ENCODE assay signal across 12 cellular contexts in the genomic region with DNA sequence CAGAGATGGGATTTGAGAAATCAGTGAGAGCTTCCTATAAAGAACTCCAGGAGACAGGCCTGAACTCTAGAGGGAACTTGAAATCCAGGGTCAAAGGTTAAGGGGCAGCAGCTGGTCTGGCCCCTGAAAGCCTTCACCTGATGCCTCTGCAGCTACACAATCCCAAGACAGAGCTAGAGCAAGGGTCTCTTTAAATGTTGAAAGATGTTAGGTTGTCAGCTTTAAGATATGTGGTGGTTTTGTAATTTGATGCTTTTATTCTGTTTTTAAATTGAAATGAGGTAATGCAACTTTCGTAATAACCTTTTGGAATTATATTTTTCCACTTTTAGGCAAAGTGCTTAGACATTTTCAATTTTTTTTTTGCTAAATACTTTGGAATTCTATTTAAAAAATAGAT. TPM values are rescaled to one million over a fixed set of nuclear protein-coding genes. Genes with fewer than 3 reads are reported as not detected.
DNase-seq lines count a peak whose midpoint lies in the region; ATAC-seq and TF ChIP-seq lines count a peak whose summit lies in the region.
"Had no signal": no experiment of that assay in that cellular context is flagged by ENCODE, and none has a peak within 500 bp of the region (broad histone marks: within the 10 kb centered on the region; RNA-seq: fewer than 3 reads in every experiment).

No MANE protein-coding gene starts in this region.

- H3K4me3 Mint-ChIP-seq in activated T-cell treated with anti-CD3 and anti-CD28 coated beads, Interleukin-2, amount 50 U/mL, for 24 hours = peak overlapping the region; percentile 33
- no peak overlapping the region for H3K4me3 Mint-ChIP-seq in activated T-cell treated with anti-CD3 and anti-CD28 coated beads, Interleukin-2, amount 50 U/mL, for 4 hours
- H3K4me3 Mint-ChIP-seq in activated CD4-positive, alpha-beta memory T cell treated with anti-CD3 and anti-CD28 coated beads, Interleukin-2, amount 10 ng/mL, durations not matched to agents 7 days and 5 days = peak overlapping the region; percentile 38

- CTCF ChIA-PET in activated CD4-positive, alpha-beta memory T cell treated with anti-CD3 and anti-CD28 coated beads, Interleukin-2, amount 10 ng/mL, durations not matched to agents 7 days and 5 days (lab: Charles Lee) = interaction anchor here (5.5 kb wide), 1 partner anchor 13 kb away, joined by 36 read pairs; the partner anchor contains the start of gene SHROOM1

- H3K4me1 ChIP-seq in colonic mucosa (no peaks in the 10 kb centered on the region), upper lobe of left lung (peaks cover 15 to 29% (median 23%) of the 10 kb centered on the region in 4 donors)

- H3K36me3 ChIP-seq in colonic mucosa (no peaks in the 10 kb centered on the region), upper lobe of left lung (no peaks in the 10 kb centered on the region)
- H3K36me3 ChIP-seq: ovary had no signal

- POLR2A ChIA-PET in activated CD4-positive, alpha-beta memory T cell treated with anti-CD3 and anti-CD28 coated beads, Interleukin-2, amount 10 ng/mL, durations not matched to agents 7 days and 5 days (lab: Charles Lee) = no interaction called here

- no peaks in the 10 kb centered on the region for H3K9me3 ChIP-seq in colonic mucosa
- H3K9me3 ChIP-seq in upper lobe of left lung = no peaks in the 10 kb centered on the region
- H3K9me3 ChIP-seq: body of pancreas had no signal

- H3K4me1 Mint-ChIP-seq in activated T-cell treated with anti-CD3 and anti-CD28 coated beads, Interleukin-2, amount 50 U/mL, for 24 hours (ENCODE audit: low read depth) = peaks cover 19% of the 10 kb centered on the region
- peaks cover 20% of the 10 kb centered on the region for H3K4me1 Mint-ChIP-seq in activated T-cell treated with anti-CD3 and anti-CD28 coated beads, Interleukin-2, amount 50 U/mL, for 4 hours (ENCODE audit: low read depth)
- H3K4me1 Mint-ChIP-seq in activated CD4-positive, alpha-beta memory T cell treated with anti-CD3 and anti-CD28 coated beads, Interleukin-2, amount 10 ng/mL, durations not matched to agents 7 days and 5 days = peaks cover 22% of the 10 kb centered on the region

- no peak overlapping the region for H3K4me3 ChIP-seq in fibroblast of villous mesenchyme (ENCODE audit: low read depth, low read length)
- no peak overlapping the region for H3K4me3 ChIP-seq in colonic mucosa
- no peak overlapping the region for H3K4me3 ChIP-seq in upper lobe of left lung
- H3K4me3 ChIP-seq: body of pancreas, ovary had no signal

- WGBS in upper lobe of left lung, 2 donors = 93 to 97% methylated on average over 1 of the region's 1 CpG

- H3K9ac ChIP-seq in colonic mucosa (ENCODE audit: low read depth in 2 of 2, low read length in 2 of 2) = no peak overlapping the region

- H3K9me3 Mint-ChIP-seq in activated T-cell treated with anti-CD3 and anti-CD28 coated beads, Interleukin-2, amount 50 U/mL, for 24 hours = no peaks in the 10 kb centered on the region
- no peaks in the 10 kb centered on the region for H3K9me3 Mint-ChIP-seq in activated T-cell treated with anti-CD3 and anti-CD28 coated beads, Interleukin-2, amount 50 U/mL, for 4 hours
- H3K9me3 Mint-ChIP-seq in activated CD4-positive, alpha-beta memory T cell treated with anti-CD3 and anti-CD28 coated beads, Interleukin-2, amount 10 ng/mL, durations not matched to agents 7 days and 5 days = no peaks in the 10 kb centered on the region

- H3K27me3 Mint-ChIP-seq in activated T-cell treated with anti-CD3 and anti-CD28 coated beads, Interleukin-2, amount 50 U/mL, for 24 hours = peaks cover 51% of the 10 kb centered on the region
- H3K27me3 Mint-ChIP-seq in activated T-cell treated with anti-CD3 and anti-CD28 coated beads, Interleukin-2, amount 50 U/mL, for 4 hours (ENCODE audit: low read depth) = peaks cover 44% of the 10 kb centered on the region
- peaks cover 51% of the 10 kb centered on the region for H3K27me3 Mint-ChIP-seq in activated CD4-positive, alpha-beta memory T cell treated with anti-CD3 and anti-CD28 coated beads, Interleukin-2, amount 10 ng/mL, durations not matched to agents 7 days and 5 days

- TF ChIP-seq EP300 in upper lobe of left lung (IDR thresholded peaks at IDR 0.05) = no peak

- H3K36me3 Mint-ChIP-seq in activated T-cell treated with anti-CD3 and anti-CD28 coated beads, Interleukin-2, amount 50 U/mL, for 24 hours (ENCODE audit: low read depth) = no peaks in the 10 kb centered on the region
- H3K36me3 Mint-ChIP-seq in activated T-cell treated with anti-CD3 and anti-CD28 coated beads, Interleukin-2, amount 50 U/mL, for 4 hours (ENCODE audit: insufficient read depth) = no peaks in the 10 kb centered on the region
- H3K36me3 Mint-ChIP-seq in activated CD4-positive, alpha-beta memory T cell treated with anti-CD3 and anti-CD28 coated beads, Interleukin-2, amount 10 ng/mL, durations not matched to agents 7 days and 5 days (ENCODE audit: low read depth) = no peaks in the 10 kb centered on the region

- no peak for ATAC-seq in activated T-cell treated with anti-CD3 and anti-CD28 coated beads, Interleukin-2, amount 50 U/mL, for 4 hours
- ATAC-seq in upper lobe of left lung (ENCODE audit: low FRiP score in 2 of 2) (no peak), GM19328 (IDR thresholded peaks at IDR 0.05; ENCODE audit: unreplicated experiment) (no peak)
- ATAC-seq: body of pancreas had no signal

- intact Hi-C loops in colonic mucosa (cut with DNase I) = no loop called here

- H3K27ac ChIP-seq in substantia nigra (ENCODE audit: low read depth, low read length, poor library complexity, severe bottlenecking) (peak overlapping the region; percentile 94), colonic mucosa (no peak overlapping the region), upper lobe of left lung (no peak overlapping the region)
- H3K27ac ChIP-seq: body of pancreas, ovary had no signal

- TF ChIP-seq POLR2A in upper lobe of left lung (IDR thresholded peaks at IDR 0.05) = no peak

- no peak for DNase-seq in activated T-cell treated with anti-CD3 and anti-CD28 coated beads, Interleukin-2, amount 50 U/mL, for 24 hours
- DNase-seq in activated T-cell treated with anti-CD3 and anti-CD28 coated beads, Interleukin-2, amount 50 U/mL, for 4 hours = no peak
- DNase-seq in activated CD4-positive, alpha-beta memory T cell treated with anti-CD3 and anti-CD28 coated beads, Interleukin-2, amount 10 ng/mL, durations not matched to agents 7 days and 5 days = no peak
- DNase-seq in fibroblast of villous mesenchyme (ENCODE audit: low read depth) = peak; percentile 33
- DNase-seq in substantia nigra (lab: John Stamatoyannopoulos, UW) = no peak
- DNase-seq in colonic mucosa = no peak
- no peak for DNase-seq in upper lobe of left lung
- DNase-seq: body of pancreas, ovary had no signal

- no peak overlapping the region for H3K27ac Mint-ChIP-seq in activated T-cell treated with anti-CD3 and anti-CD28 coated beads, Interleukin-2, amount 50 U/mL, for 24 hours
- no peak overlapping the region for H3K27ac Mint-ChIP-seq in activated CD4-positive, alpha-beta memory T cell treated with anti-CD3 and anti-CD28 coated beads, Interleukin-2, amount 10 ng/mL, durations not matched to agents 7 days and 5 days

- TF ChIP-seq CTCF in fibroblast of villous mesenchyme (IDR thresholded peaks at IDR 0.05; ENCODE audit: insufficient read depth, low read depth, low read length) (no peak), colonic mucosa (IDR thresholded peaks at IDR 0.05) (no peak), upper lobe of left lung (IDR thresholded peaks at IDR 0.05) (no peak)

- H3K27me3 ChIP-seq in colonic mucosa = peaks cover 5% of the 10 kb centered on the region
- peaks cover 0 to 39% (median 15%) of the 10 kb centered on the region in 4 donors for H3K27me3 ChIP-seq in upper lobe of left lung
- H3K27me3 ChIP-seq: body of pancreas, ovary had no signal

RNA-seq across cellular contexts. Expression of gene SOWAHA, which starts 2.4 kb away (rescaled TPM):
- total RNA-seq in activated T-cell treated with anti-CD3 and anti-CD28 coated beads, Interleukin-2, amount 50 U/mL, for 4 hours = under 1 TPM in 1 of 3 donors, not detected in 2; 0.05 TPM
- total RNA-seq in activated CD4-positive, alpha-beta memory T cell treated with anti-CD3 and anti-CD28 coated beads, Interleukin-2, amount 10 ng/mL, durations not matched to agents 7 days and 5 days = not detected
- under 0.01 TPM in 2 replicates for total RNA-seq in fibroblast of villous mesenchyme
- 10 to 100 TPM; 12.4 to 30.7 TPM for total RNA-seq in colonic mucosa
- 1 to 10 TPM in 1 of 6 donors, under 1 TPM in 4, not detected in 1; 0.30 to 1.0 (median 0.55) TPM for total RNA-seq in upper lobe of left lung
- total RNA-seq: A673, lung microvascular endothelial cell had no signal

RNA-seq across cellular contexts. Expression of gene SHROOM1, which starts 15.0 kb away (rescaled TPM):
- total RNA-seq in activated T-cell treated with anti-CD3 and anti-CD28 coated beads, Interleukin-2, amount 50 U/mL, for 4 hours = 1 to 10 TPM in 1 of 3 donors, under 1 TPM in 2; 0.79 to 1.4 (median 0.83) TPM
- 1 to 10 TPM; 2.5 to 2.7 TPM for total RNA-seq in activated CD4-positive, alpha-beta memory T cell treated with anti-CD3 and anti-CD28 coated beads, Interleukin-2, amount 10 ng/mL, durations not matched to agents 7 days and 5 days
- total RNA-seq in fibroblast of villous mesenchyme = 6.1 and 6.5 TPM in 2 replicates
- 10 to 100 TPM; 36.9 to 64.1 TPM for total RNA-seq in colonic mucosa
- 10 to 100 TPM in 5 of 6 donors, 1 to 10 TPM in 1; 7.7 to 27.6 (median 20.0) TPM for total RNA-seq in upper lobe of left lung

RNA-seq across cellular contexts. Expression of gene SEPTIN8, which starts 38.4 kb away (rescaled TPM):
- total RNA-seq in activated T-cell treated with anti-CD3 and anti-CD28 coated beads, Interleukin-2, amount 50 U/mL, for 4 hours = 10 to 100 TPM; 12.8 to 18.2 (median 13.7) TPM
- 10 to 100 TPM; 29.7 to 31.8 TPM for total RNA-seq in activated CD4-positive, alpha-beta memory T cell treated with anti-CD3 and anti-CD28 coated beads, Interleukin-2, amount 10 ng/mL, durations not matched to agents 7 days and 5 days
- total RNA-seq in fibroblast of villous mesenchyme (43.5 and 51.4 TPM in 2 replicates), colonic mucosa (10 to 100 TPM; 57.6 to 84.2 TPM), upper lobe of left lung (10 to 100 TPM; 26.3 to 41.5 (median 31.5) TPM)

RNA-seq across cellular contexts. Expression of gene GDF9, which starts 50.8 kb away (rescaled TPM):
- total RNA-seq in activated T-cell treated with anti-CD3 and anti-CD28 coated beads, Interleukin-2, amount 50 U/mL, for 4 hours = under 1 TPM; 0.27 to 0.89 (median 0.32) TPM
- 1 to 10 TPM in 1 of 2 experiments, under 1 TPM in 1; 0.68 to 1.2 TPM for total RNA-seq in activated CD4-positive, alpha-beta memory T cell treated with anti-CD3 and anti-CD28 coated beads, Interleukin-2, amount 10 ng/mL, durations not matched to agents 7 days and 5 days
- total RNA-seq in fibroblast of villous mesenchyme = not detected in 2 replicates
- total RNA-seq in colonic mucosa = under 1 TPM; 0.64 to 0.69 TPM
- total RNA-seq in upper lobe of left lung = 1 to 10 TPM in 2 of 6 donors, under 1 TPM in 2, not detected in 2; 0.23 to 1.1 (median 0.66) TPM
- total RNA-seq: lung microvascular endothelial cell had no signal

RNA-seq across cellular contexts. Expression of gene UQCRQ, which starts 51.0 kb away (rescaled TPM):
- total RNA-seq in activated T-cell treated with anti-CD3 and anti-CD28 coated beads, Interleukin-2, amount 50 U/mL, for 4 hours = 100 to 1,000 TPM; 475 to 549 (median 490) TPM
- total RNA-seq in activated CD4-positive, alpha-beta memory T cell treated with anti-CD3 and anti-CD28 coated beads, Interleukin-2, amount 10 ng/mL, durations not matched to agents 7 days and 5 days = 100 to 1,000 TPM; 281 to 293 TPM
- total RNA-seq in fibroblast of villous mesenchyme = 134 and 179 TPM in 2 replicates
- total RNA-seq in colonic mucosa = 100 to 1,000 TPM; 885 to 920 TPM
- 100 to 1,000 TPM in 3 of 6 donors, 10 to 100 TPM in 3; 44.6 to 327 (median 103) TPM for total RNA-seq in upper lobe of left lung

Comparison
In these comparisons a context has a peak if more than half of its experiments do, and no peak if none do; other contexts are left out.
1. RNA of gene SOWAHA, which starts 2.4 kb away (total RNA-seq): 12.4 to 30.7 TPM in colonic mucosa; 0.30 to 1.0 TPM in upper lobe of left lung, not detected in activated CD4-positive, alpha-beta memory T cell treated with anti-CD3 and anti-CD28 coated beads, Interleukin-2, amount 10 ng/mL, durations not matched to agents 7 days and 5 days, 0.05 TPM in activated T-cell treated with anti-CD3 and anti-CD28 coated beads, Interleukin-2, amount 50 U/mL, for 4 hours and under 0.01 TPM in fibroblast of villous mesenchyme; every median in the first group is over 4 times any median in the second.